18 cellular contexts compared by ENCODE assay signal in the genomic region with DNA sequence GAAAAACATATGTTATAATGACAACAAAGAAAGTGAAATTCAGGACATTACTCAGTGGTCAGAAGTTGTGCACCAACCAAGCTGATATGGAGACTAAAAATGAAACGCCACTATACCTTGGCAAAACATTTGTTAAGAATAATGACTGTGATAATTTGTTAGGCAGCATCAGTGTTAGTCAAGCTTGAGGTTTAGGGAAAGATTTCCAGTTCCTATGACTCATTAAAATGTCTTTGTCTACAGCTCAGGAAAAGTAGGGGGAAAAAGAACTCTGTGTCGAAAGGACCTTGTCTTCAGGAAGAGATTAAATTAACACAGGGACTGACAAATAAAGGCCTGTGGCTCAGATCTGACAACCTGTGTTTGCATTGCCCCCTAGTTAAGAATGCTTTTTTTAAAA.
DNase-seq lines count a peak whose midpoint lies in the region; ATAC-seq, FAIRE-seq and TF ChIP-seq lines count a peak whose summit lies in the region.
"Had no signal": no experiment of that assay in that cellular context is flagged by ENCODE, and none has a peak within 500 bp of the region (broad histone marks: within the 10 kb centered on the region; RNA-seq: fewer than 3 reads in every experiment).

No MANE protein-coding gene starts in this region.

- H2BK120ac ChIP-seq in mesenchymal stem cell (ENCODE audit: low read depth, low read length): no peak overlapping the region

- H3K27ac ChIP-seq in endodermal cell (ENCODE audit: low read depth, low read length): no peak overlapping the region
- peak overlapping the region; percentile 38 for H3K27ac ChIP-seq in mesenchymal stem cell (ENCODE audit: low read length, poor library complexity, severe bottlenecking)
- no peak overlapping the region for H3K27ac ChIP-seq in tibial nerve
- H3K27ac ChIP-seq: gastrocnemius medialis, parathyroid adenoma, testis had no signal

- H3K23ac ChIP-seq in mesenchymal stem cell (ENCODE audit: low read length in 2 of 2): no peak overlapping the region

- H2BK12ac ChIP-seq in mesenchymal stem cell (ENCODE audit: low read length in 2 of 2): no peak overlapping the region

- H3K79me1 ChIP-seq in mesenchymal stem cell (replicated peaks; ENCODE audit: low read length, poor library complexity, severe bottlenecking): no peaks in the 10 kb centered on the region

- H3K9me3 ChIP-seq in endodermal cell (ENCODE audit: control insufficient read depth, low read length): no peaks in the 10 kb centered on the region
- no peaks in the 10 kb centered on the region for H3K9me3 ChIP-seq in mesenchymal stem cell (ENCODE audit: control insufficient read depth, low read length)
- H3K9me3 ChIP-seq in tibial nerve: no peaks in the 10 kb centered on the region
- H3K9me3 ChIP-seq: gastrocnemius medialis, testis had no signal

- no peak for ATAC-seq in GM21390 (IDR thresholded peaks at IDR 0.05; ENCODE audit: unreplicated experiment)
- ATAC-seq: gastrocnemius medialis, Right ventricle myocardium inferior had no signal

- H3K36me3 ChIP-seq in endodermal cell (ENCODE audit: control insufficient read depth, insufficient read depth, low read length): no peaks in the 10 kb centered on the region
- no peaks in the 10 kb centered on the region for H3K36me3 ChIP-seq in mesenchymal stem cell (ENCODE audit: control insufficient read depth in 1 of 2, insufficient read depth in 2 of 2, low read depth in 1 of 2, low read length in 2 of 2)
- no peaks in the 10 kb centered on the region for H3K36me3 ChIP-seq in tibial nerve
- H3K36me3 ChIP-seq: gastrocnemius medialis had no signal

- no peak overlapping the region for H3K4me2 ChIP-seq in mesenchymal stem cell (ENCODE audit: low read length, poor library complexity, severe bottlenecking)

- no peaks in the 10 kb centered on the region for H3K4me1 ChIP-seq in endodermal cell (ENCODE audit: control insufficient read depth, insufficient read depth, low read length)
- H3K4me1 ChIP-seq in mesenchymal stem cell (ENCODE audit: control insufficient read depth, insufficient read depth, low read depth, low read length): no peaks in the 10 kb centered on the region
- no peaks in the 10 kb centered on the region for H3K4me1 ChIP-seq in tibial nerve
- H3K4me1 ChIP-seq: gastrocnemius medialis, parathyroid adenoma, testis had no signal

- peak overlapping the region; percentile 76 for H3K27ac Mint-ChIP-seq in endodermal cell
- H3K27ac Mint-ChIP-seq: B cell; T-helper 1 cell treated with Interleukin-12 subunit alpha and Interleukin-12 subunit beta and Interleukin-4 antibody, amounts not matched to agents 30 μg/mL and 1 μg/mL, for 36 hours had no signal

- no peak overlapping the region for H3K4me3 ChIP-seq in endodermal cell (ENCODE audit: low read length)
- H3K4me3 ChIP-seq in mesenchymal stem cell (ENCODE audit: insufficient read depth in 1 of 2, low read depth in 1 of 2, low read length in 2 of 2): no peak overlapping the region
- H3K4me3 ChIP-seq in tibial nerve: no peak overlapping the region
- H3K4me3 ChIP-seq: gastrocnemius medialis, testis had no signal

- H3K4me1 Mint-ChIP-seq in endodermal cell: peaks cover 3% of the 10 kb centered on the region
- H3K4me1 Mint-ChIP-seq: B cell; central memory CD8-positive, alpha-beta T cell had no signal

- 89 to 100% methylated on average over 1 to 2 of the region's 2 CpGs for WGBS in endodermal cell (ENCODE audit: insufficient coverage in 1 of 2, insufficient read length in 1 of 2), 2 experiments
- WGBS in mesenchymal stem cell: 8% methylated on average over 2 of the region's 2 CpGs
- WGBS in tibial nerve, 2 donors: 78 to 81% methylated on average over 2 of the region's 2 CpGs

- no peak overlapping the region for H2BK5ac ChIP-seq in mesenchymal stem cell (ENCODE audit: low read depth, low read length, poor library complexity, severe bottlenecking)

- no peak overlapping the region for H4K91ac ChIP-seq in mesenchymal stem cell (ENCODE audit: low read length)

- H3K4me3 Mint-ChIP-seq in endodermal cell: no peak overlapping the region
- H3K4me3 Mint-ChIP-seq: B cell; central memory CD8-positive, alpha-beta T cell; T-helper 1 cell treated with Interleukin-12 subunit alpha and Interleukin-12 subunit beta and Interleukin-4 antibody, amounts not matched to agents 30 μg/mL and 1 μg/mL, for 36 hours had no signal

- no peaks in the 10 kb centered on the region for H3K27me3 ChIP-seq in endodermal cell (ENCODE audit: control insufficient read depth, insufficient read depth, low read length, poor library complexity, severe bottlenecking)
- no peaks in the 10 kb centered on the region for H3K27me3 ChIP-seq in mesenchymal stem cell (ENCODE audit: control insufficient read depth in 1 of 2, insufficient read depth in 1 of 2, low read length in 2 of 2)
- H3K27me3 ChIP-seq in tibial nerve: no peaks in the 10 kb centered on the region
- H3K27me3 ChIP-seq: gastrocnemius medialis, testis had no signal

- peaks cover 1% of the 10 kb centered on the region for H3K9me3 Mint-ChIP-seq in endodermal cell

- TF ChIP-seq CTCF in endodermal cell (conservative IDR thresholded peaks at IDR 0.05) (no peak), D721Med (IDR thresholded peaks at IDR 0.05; ENCODE audit: insufficient read depth, missing control alignments) (no peak), tibial nerve (IDR thresholded peaks at IDR 0.05) (no peak)

- H3K14ac ChIP-seq in mesenchymal stem cell (ENCODE audit: low read length in 2 of 2): no peak overlapping the region

- no peaks in the 10 kb centered on the region for H3K27me3 Mint-ChIP-seq in endodermal cell (ENCODE audit: insufficient read depth)
- H3K27me3 Mint-ChIP-seq: B cell; central memory CD8-positive, alpha-beta T cell had no signal

- TF ChIP-seq EP300 in tibial nerve (IDR thresholded peaks at IDR 0.05): no peak

- H2AFZ ChIP-seq in mesenchymal stem cell (ENCODE audit: low read depth, low read length): no peak overlapping the region
- H2AFZ ChIP-seq: parathyroid adenoma had no signal

- DNase-seq in GM03348 (ENCODE audit: low spot score) (peak; percentile 29), RKO (ENCODE audit: low spot score) (peak; percentile 42), endodermal cell (no peak), mesenchymal stem cell (peak; percentile 66), D721Med (ENCODE audit: insufficient read length, low spot score) (no peak), SHP77 treated with DMSO at 0.1 percent for 48 hours (lab: John Stamatoyannopoulos, UW) (no peak), tibial nerve (ENCODE audit: low spot score in 2 of 2) (no peak)
- DNase-seq: effector memory CD4-positive, alpha-beta T cell; gastrocnemius medialis; H7; NK-92 treated with Interleukin-12 subunit alpha and Interleukin-12 subunit beta, amount 100 ng/mL, for 24 hours; testis had no signal

- no peak overlapping the region for H4K8ac ChIP-seq in mesenchymal stem cell (ENCODE audit: low read length)

- no peak overlapping the region for H2BK15ac ChIP-seq in mesenchymal stem cell (ENCODE audit: low read depth, poor library complexity, severe bottlenecking)

- H3K18ac ChIP-seq in mesenchymal stem cell (ENCODE audit: low read depth in 1 of 2, low read length in 2 of 2): no peak overlapping the region

- FAIRE-seq in D721Med (lab: Jason Lieb, UNC): no peak

- H2AK5ac ChIP-seq in mesenchymal stem cell (ENCODE audit: low read length, severe bottlenecking): no peak overlapping the region

- no peak for TF ChIP-seq POLR2A in tibial nerve (IDR thresholded peaks at IDR 0.05)

- H3K9ac ChIP-seq in endodermal cell (ENCODE audit: extremely low read depth, low read length, poor library complexity, severe bottlenecking) (no peak overlapping the region), mesenchymal stem cell (ENCODE audit: low read length) (no peak overlapping the region)
- H3K9ac ChIP-seq: parathyroid adenoma had no signal

- H3K36me3 Mint-ChIP-seq in endodermal cell (ENCODE audit: low read depth): no peaks in the 10 kb centered on the region

- no peak overlapping the region for H3K4ac ChIP-seq in mesenchymal stem cell (ENCODE audit: low read depth in 1 of 2, low read length in 2 of 2)

Comparison
In these comparisons a context has a peak if more than half of its experiments do, and no peak if none do; other contexts are left out.
1. DNase-seq: peak in GM03348 (single experiment), RKO (single experiment) and mesenchymal stem cell (single experiment); none in endodermal cell (single experiment), D721Med (single experiment), SHP77 treated with DMSO at 0.1 percent for 48 hours (single experiment) and tibial nerve (0 of 2).